In the genomic region with DNA sequence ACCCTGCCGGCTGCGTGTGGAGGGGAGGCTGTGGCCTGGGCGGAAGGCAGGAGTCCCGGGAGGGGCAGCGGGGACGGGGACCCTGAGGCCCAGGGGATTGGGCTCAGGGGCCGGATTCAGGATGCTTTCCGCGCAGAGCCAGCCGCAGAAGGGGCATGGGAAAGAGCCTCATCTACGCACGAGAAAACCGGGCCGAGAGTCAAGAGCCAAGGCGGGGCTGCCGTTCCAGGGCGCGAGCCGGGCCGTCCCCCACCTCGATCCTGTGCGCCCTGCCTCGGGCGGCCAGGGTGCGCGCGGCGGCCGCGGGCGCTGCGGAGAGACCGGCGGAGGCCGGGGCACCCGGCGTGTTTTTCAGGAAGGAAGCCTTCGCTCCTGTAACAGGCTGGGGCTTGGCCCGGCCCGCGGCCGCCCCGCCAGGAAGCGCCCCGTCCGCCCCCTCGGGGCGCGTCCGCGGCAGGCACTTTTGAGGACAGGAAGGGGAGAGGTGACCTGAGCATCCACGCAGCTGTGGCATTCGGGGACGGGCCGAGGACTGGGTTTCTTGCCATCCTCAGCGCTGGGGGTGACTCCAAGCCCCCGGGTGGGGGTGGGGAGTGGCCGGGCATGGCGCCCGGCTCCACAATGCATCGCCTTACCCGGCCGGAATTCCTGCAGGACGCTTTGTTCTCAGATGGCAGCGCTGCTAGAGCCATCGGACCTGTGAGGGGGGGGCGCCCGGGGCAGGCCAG, we compare ENCODE assay signal across 11 cellular contexts.
DNase-seq lines count a peak whose midpoint lies in the region; ATAC-seq and TF ChIP-seq lines count a peak whose summit lies in the region.
"Had no signal": no experiment of that assay in that cellular context is flagged by ENCODE, and none has a peak within 500 bp of the region (broad histone marks: within the 10 kb centered on the region; RNA-seq: fewer than 3 reads in every experiment).

No MANE protein-coding gene starts in this region.

- POLR2A ChIA-PET in OCI-LY7 (lab: Charles Lee), result no interaction called here
- POLR2A ChIA-PET in CD8-positive, alpha-beta memory T cell (lab: Charles Lee), result no interaction called here

- H3K27me3 ChIP-seq in GM23248 (replicated peaks; ENCODE audit: insufficient read depth) (0 out of 2 replicates have a peak, but pooled peaks cover 4% of the 10 kb centered on the region), iPS DF 6.9 (ENCODE audit: control insufficient read depth, insufficient read depth, low read length) (peaks cover 2% of the 10 kb centered on the region; the same call in 1 of the 2 replicates), psoas muscle (ENCODE audit: insufficient read depth in 3 of 3, low read length in 2 of 3) (peaks cover 0 to 66% (median 10%) of the 10 kb centered on the region in 3 donors)
- H3K27me3 ChIP-seq in CD8-positive, alpha-beta memory T cell (ENCODE audit: insufficient read depth, low read length, poor library complexity, severe bottlenecking), result no peaks in the 10 kb centered on the region

- H3K4me1 Mint-ChIP-seq in activated T-helper 17 cell treated with anti-CD3 and anti-CD28 coated beads, Interleukin-2, amount 50 U/mL, for 72 hours, result peaks cover 4% of the 10 kb centered on the region
- peaks cover 3 to 19% (median 10%) of the 10 kb centered on the region in 3 donors for H3K4me1 Mint-ChIP-seq in CD8-positive, alpha-beta memory T cell

- no peak overlapping the region for H3K27ac Mint-ChIP-seq in activated T-helper 17 cell treated with anti-CD3 and anti-CD28 coated beads, Interleukin-2, amount 50 U/mL, for 72 hours
- H3K27ac Mint-ChIP-seq in CD8-positive, alpha-beta memory T cell, result no peak overlapping the region
- H3K27ac Mint-ChIP-seq: activated naive CD8-positive, alpha-beta T cell had no signal

- H3K9ac ChIP-seq in GM23248, result no peak overlapping the region
- H3K9ac ChIP-seq: KMS-11 had no signal

- H3K4me2 ChIP-seq in GM23248 (ENCODE audit: unreplicated experiment) (peak overlapping the region; percentile 0), OCI-LY7 (ENCODE audit: low read length) (no peak overlapping the region)
- H3K4me2 ChIP-seq: KMS-11 had no signal

- peak overlapping the region; percentile 41 for H3K4me3 ChIP-seq in GM23248
- H3K4me3 ChIP-seq in iPS DF 6.9 (ENCODE audit: low read length), result peak overlapping the region; percentile 17; the same call in 1 of the 2 replicates
- H3K4me3 ChIP-seq in psoas muscle, result no peak overlapping the region
- H3K4me3 ChIP-seq in OCI-LY7 (ENCODE audit: low read depth, low read length, poor library complexity, severe bottlenecking), result no peak overlapping the region
- no peak overlapping the region for H3K4me3 ChIP-seq in CD8-positive, alpha-beta memory T cell (ENCODE audit: low read length)

- H3K4me1 ChIP-seq in GM23248 (ENCODE audit: insufficient read depth) (no peaks in the 10 kb centered on the region), iPS DF 6.9 (ENCODE audit: control insufficient read depth, insufficient read depth, low read length) (no peaks in the 10 kb centered on the region; the same call in 1 of the 2 replicates), psoas muscle (peaks cover 4% of the 10 kb centered on the region), OCI-LY7 (ENCODE audit: insufficient read depth, low read length, poor library complexity, severe bottlenecking) (no peaks in the 10 kb centered on the region)
- H3K4me1 ChIP-seq in CD8-positive, alpha-beta memory T cell (ENCODE audit: insufficient read depth, low read length), result no peaks in the 10 kb centered on the region

- no peaks in the 10 kb centered on the region for H3K9me3 Mint-ChIP-seq in activated T-helper 17 cell treated with anti-CD3 and anti-CD28 coated beads, Interleukin-2, amount 50 U/mL, for 72 hours
- peaks cover 0 to 1% (median 0%) of the 10 kb centered on the region in 5 donors for H3K9me3 Mint-ChIP-seq in CD8-positive, alpha-beta memory T cell

- CTCF ChIA-PET in OCI-LY7 (lab: Charles Lee; ENCODE audit: unreplicated experiment), result no interaction called here
- CTCF ChIA-PET in CD8-positive, alpha-beta memory T cell (lab: Charles Lee), result no interaction called here

- no peaks in the 10 kb centered on the region for H3K36me3 ChIP-seq in GM23248 (ENCODE audit: low read depth)
- H3K36me3 ChIP-seq in iPS DF 6.9 (ENCODE audit: control insufficient read depth, insufficient read depth, low read length), result no peaks in the 10 kb centered on the region
- H3K36me3 ChIP-seq in psoas muscle (ENCODE audit: insufficient read depth in 1 of 2, low read depth in 1 of 2), result no peaks in the 10 kb centered on the region
- H3K36me3 ChIP-seq in OCI-LY7 (ENCODE audit: insufficient read depth, low read length), result no peaks in the 10 kb centered on the region
- H3K36me3 ChIP-seq in CD8-positive, alpha-beta memory T cell (ENCODE audit: insufficient read depth, low read length), result no peaks in the 10 kb centered on the region

- TF ChIP-seq CTCF in psoas muscle (IDR thresholded peaks at IDR 0.05) (no peak), OCI-LY7 (conservative IDR thresholded peaks at IDR 0.05; ENCODE audit: low read length) (no peak)

- H3K4me3 Mint-ChIP-seq in activated T-helper 17 cell treated with anti-CD3 and anti-CD28 coated beads, Interleukin-2, amount 50 U/mL, for 72 hours, result no peak overlapping the region
- no peak overlapping the region for H3K4me3 Mint-ChIP-seq in CD8-positive, alpha-beta memory T cell

- intact Hi-C loops in psoas muscle (cut with DNase I) (no loop called here), OCI-LY7 (cut with micrococcal nuclease; ENCODE audit: unreplicated experiment) (no loop called here)

- DNase-seq in GM23248 (no peak), iPS DF 6.9 (ENCODE audit: low read depth, low spot score) (no peak), psoas muscle (peak; percentile 57 to 76), OCI-LY7 (ENCODE audit: low spot score) (no peak), putamen (ENCODE audit: low spot score) (no peak)
- DNase-seq in CD8-positive, alpha-beta memory T cell, result no peak
- DNase-seq: activated CD4-positive, alpha-beta T cell treated with anti-CD3 and anti-CD28 coated beads for 1 hour had no signal

- peak; percentile 17 for ATAC-seq in activated T-helper 17 cell treated with anti-CD3 and anti-CD28 coated beads, Interleukin-2, amount 50 U/mL, for 72 hours (replicated peaks)
- ATAC-seq in psoas muscle (peak; percentile 23 to 71 (median 55)), HG03378 (IDR thresholded peaks at IDR 0.05; ENCODE audit: unreplicated experiment) (no peak)

- H2AFZ ChIP-seq in GM23248 (peak overlapping the region; percentile 59), OCI-LY7 (ENCODE audit: low read length) (no peak overlapping the region)

- H3K79me2 ChIP-seq in GM23248 (ENCODE audit: insufficient read depth), result no peaks in the 10 kb centered on the region
- no peaks in the 10 kb centered on the region for H3K79me2 ChIP-seq in OCI-LY7 (ENCODE audit: insufficient read depth, low read depth, low read length)

- no TSS peak for BruUV-seq in OCI-LY7 (replicated peaks; lab: Mats Ljungman, UMichigan)

- peaks cover 45% of the 10 kb centered on the region for H3K27me3 Mint-ChIP-seq in activated T-helper 17 cell treated with anti-CD3 and anti-CD28 coated beads, Interleukin-2, amount 50 U/mL, for 72 hours
- H3K27me3 Mint-ChIP-seq in CD8-positive, alpha-beta memory T cell, result peaks cover 52 to 73% of the 10 kb centered on the region in 2 donors

- H3K9me2 ChIP-seq in GM23248 (ENCODE audit: insufficient read depth) (no peaks in the 10 kb centered on the region), OCI-LY7 (ENCODE audit: insufficient read depth, low read length) (no peaks in the 10 kb centered on the region)

- H3F3A ChIP-seq in GM23248 (ENCODE audit: insufficient read depth), result no peaks in the 10 kb centered on the region

- H4K20me1 ChIP-seq in GM23248 (ENCODE audit: insufficient read depth) (no peaks in the 10 kb centered on the region), OCI-LY7 (ENCODE audit: insufficient read depth, low read length) (no peaks in the 10 kb centered on the region)

- H3K9me3 ChIP-seq in GM23248 (ENCODE audit: low read depth), result no peaks in the 10 kb centered on the region
- no peaks in the 10 kb centered on the region for H3K9me3 ChIP-seq in iPS DF 6.9 (ENCODE audit: control insufficient read depth, insufficient read depth, low read length)
- no peaks in the 10 kb centered on the region for H3K9me3 ChIP-seq in psoas muscle
- H3K9me3 ChIP-seq in OCI-LY7 (ENCODE audit: low read length), result no peaks in the 10 kb centered on the region
- no peaks in the 10 kb centered on the region for H3K9me3 ChIP-seq in CD8-positive, alpha-beta memory T cell (ENCODE audit: low read length)

- in situ Hi-C loops in GM23248 (cut with MboI), result no loop called here

- H3K36me3 Mint-ChIP-seq in activated T-helper 17 cell treated with anti-CD3 and anti-CD28 coated beads, Interleukin-2, amount 50 U/mL, for 72 hours (ENCODE audit: low read depth), result no peaks in the 10 kb centered on the region
- no peaks in the 10 kb centered on the region for H3K36me3 Mint-ChIP-seq in CD8-positive, alpha-beta memory T cell
- H3K36me3 Mint-ChIP-seq: activated naive CD8-positive, alpha-beta T cell had no signal

- no peak overlapping the region for H3K27ac ChIP-seq in GM23248
- no peak overlapping the region for H3K27ac ChIP-seq in iPS DF 6.9 (ENCODE audit: low read length)
- peak overlapping the region; percentile 15 for H3K27ac ChIP-seq in psoas muscle
- no peak overlapping the region for H3K27ac ChIP-seq in OCI-LY7 (ENCODE audit: low read depth, low read length, poor library complexity, severe bottlenecking)
- H3K27ac ChIP-seq in CD8-positive, alpha-beta memory T cell (ENCODE audit: low read depth, low read length), result no peak overlapping the region
- H3K27ac ChIP-seq: KMS-11 had no signal

- 4 to 9% methylated on average over 39 to 49 of the region's 68 CpGs for WGBS in GM23248 (ENCODE audit: low coverage in 1 of 2, low lambda C conversion rate in 2 of 2, missing lambda C conversion rate in 2 of 2), 2 experiments
- no CpG with 5 or more reads among the region's 68 CpGs for WGBS in iPS DF 6.9 (ENCODE audit: insufficient coverage, insufficient read length)
- WGBS in psoas muscle, 3 donors, result 3 to 5% (median 4%) methylated on average over 25 to 68 of the region's 68 CpGs

Comparison
In these comparisons a context has a peak if more than half of its experiments do, and no peak if none do; other contexts are left out.
1. DNase-seq: peak in psoas muscle (2 of 2); none in GM23248 (single experiment), iPS DF 6.9 (single experiment), OCI-LY7 (single experiment), putamen (single experiment) and CD8-positive, alpha-beta memory T cell (0 of 5).
2. H3K4me3 ChIP-seq: peak in GM23248 (single experiment) and iPS DF 6.9 (single experiment); none in psoas muscle (single experiment), OCI-LY7 (single experiment) and CD8-positive, alpha-beta memory T cell (single experiment).